In the genomic region with DNA sequence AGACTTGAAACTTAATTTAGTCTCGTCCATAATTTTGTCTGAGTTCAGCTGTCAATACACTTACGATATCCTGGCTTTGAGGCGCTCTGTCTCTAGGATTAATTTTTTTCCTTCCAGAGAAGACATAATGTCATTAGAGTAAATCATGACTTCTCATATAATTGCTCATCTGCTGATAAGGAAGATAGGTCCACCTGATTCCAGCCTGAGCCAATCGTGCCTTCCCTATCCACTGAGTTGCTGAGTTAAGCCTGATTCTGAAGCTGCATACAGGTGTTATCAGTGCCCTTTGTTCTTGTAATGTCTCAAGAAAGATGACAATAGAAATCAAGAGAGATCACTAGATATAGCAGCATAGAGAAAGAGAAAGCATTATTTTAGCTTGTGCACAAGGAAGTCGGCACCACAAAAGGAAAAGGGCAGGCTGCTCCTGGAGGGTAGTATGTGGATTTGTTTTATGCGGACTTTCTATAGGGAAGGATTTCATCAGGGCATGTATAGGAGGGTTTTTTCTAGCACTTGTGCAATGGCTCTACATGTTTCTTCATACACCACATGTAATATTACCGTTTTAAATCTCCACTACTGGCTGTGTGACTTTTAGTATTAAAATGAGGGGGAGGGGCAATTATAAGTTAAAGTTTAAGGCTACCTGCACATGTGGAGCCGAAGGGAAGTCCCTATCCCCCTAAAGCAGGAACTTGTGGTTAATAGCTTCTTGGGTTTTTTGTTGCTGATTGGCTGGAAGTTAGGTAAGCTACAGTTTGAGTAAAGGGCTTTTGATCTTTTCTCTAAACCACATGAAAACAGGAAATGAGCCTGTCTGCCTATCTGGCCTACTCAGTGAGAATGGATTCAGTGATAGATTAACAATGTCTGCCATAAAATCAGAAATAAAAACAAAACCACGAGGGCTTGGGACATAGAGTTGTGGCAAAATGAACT, we compare ENCODE assay signal across 8 cellular contexts.
A peak's percentile ranks its signal among the peaks of the same experiment; 100 is the strongest.
DNase-seq lines count a peak whose midpoint lies in the region; ATAC-seq and TF ChIP-seq lines count a peak whose summit lies in the region.

No MANE protein-coding gene starts in this region.

- WGBS in lower leg skin, 2 donors = 68 to 76% methylated on average over 9 of the region's 9 CpGs

- no peak for TF ChIP-seq CTCF in lower leg skin (IDR thresholded peaks at IDR 0.05)

- peak; percentile 97 for ATAC-seq in GM21515 (IDR thresholded peaks at IDR 0.05; ENCODE audit: unreplicated experiment)
- ATAC-seq in HG03575 (IDR thresholded peaks at IDR 0.05; ENCODE audit: extremely low read depth, insufficient number of reproducible peaks, low FRiP score, unreplicated experiment) = peak; percentile 100

- in situ Hi-C loops in ACHN (cut with HindIII; ENCODE audit: low pct_ligation_motif_present, low pct_unique_long_range_greater_than_20kb, low sequenced_read_pairs) = no loop called here

- intact Hi-C loops in lower leg skin (cut with DNase I; ENCODE audit: low total_unique reads) = no loop called here

- POLR2A ChIA-PET in activated CD4-positive, alpha-beta T cell treated with anti-CD3 and anti-CD28 coated beads, Interleukin-2, amount 10 ng/mL, durations not matched to agents 7 days and 5 days (lab: Charles Lee) = no interaction called here

- H3K4me3 Mint-ChIP-seq in activated CD4-positive, alpha-beta T cell treated with anti-CD3 and anti-CD28 coated beads, Interleukin-2, amount 10 ng/mL, durations not matched to agents 7 days and 5 days = peak overlapping the region; percentile 63

- DNase-seq in GF-D8 (lab: John Stamatoyannopoulos, UW) (peak; percentile 83), lung microvascular endothelial cell (ENCODE audit: low read depth in 2 of 2) (peak; percentile 7), NCI-H1105 treated with DMSO at 0.1 percent for 48 hours (lab: John Stamatoyannopoulos, UW) (no peak), ACHN (no peak), lower leg skin (ENCODE audit: low spot score in 2 of 2) (no peak)
- DNase-seq in activated CD4-positive, alpha-beta T cell treated with anti-CD3 and anti-CD28 coated beads, Interleukin-2, amount 10 ng/mL, durations not matched to agents 7 days and 5 days = peak; percentile 73

- H3K27ac Mint-ChIP-seq in activated CD4-positive, alpha-beta T cell treated with anti-CD3 and anti-CD28 coated beads, Interleukin-2, amount 10 ng/mL, durations not matched to agents 7 days and 5 days = peak overlapping the region; percentile 95

- TF ChIP-seq POLR2A in lower leg skin (IDR thresholded peaks at IDR 0.05) = no peak

- CTCF ChIA-PET in activated CD4-positive, alpha-beta T cell treated with anti-CD3 and anti-CD28 coated beads, Interleukin-2, amount 10 ng/mL, durations not matched to agents 7 days and 5 days (lab: Charles Lee) = interaction anchor here (0.7 kb wide), 1 partner anchor 15 kb away, joined by 4 read pairs; no protein-coding TSS in a partner anchor

- no peaks in the 10 kb centered on the region for H3K27me3 Mint-ChIP-seq in activated CD4-positive, alpha-beta T cell treated with anti-CD3 and anti-CD28 coated beads, Interleukin-2, amount 10 ng/mL, durations not matched to agents 7 days and 5 days

- H3K4me1 Mint-ChIP-seq in activated CD4-positive, alpha-beta T cell treated with anti-CD3 and anti-CD28 coated beads, Interleukin-2, amount 10 ng/mL, durations not matched to agents 7 days and 5 days = peaks cover 27% of the 10 kb centered on the region

- no peak overlapping the region for H3K4me3 ChIP-seq in lower leg skin (ENCODE audit: low read depth, poor library complexity, severe bottlenecking)

- peaks cover 33% of the 10 kb centered on the region for H3K36me3 Mint-ChIP-seq in activated CD4-positive, alpha-beta T cell treated with anti-CD3 and anti-CD28 coated beads, Interleukin-2, amount 10 ng/mL, durations not matched to agents 7 days and 5 days (ENCODE audit: low read depth)

- H3K9me3 Mint-ChIP-seq in activated CD4-positive, alpha-beta T cell treated with anti-CD3 and anti-CD28 coated beads, Interleukin-2, amount 10 ng/mL, durations not matched to agents 7 days and 5 days = peaks cover 43% of the 10 kb centered on the region

Comparison
In these comparisons a context has a peak if more than half of its experiments do, and no peak if none do; other contexts are left out.
1. DNase-seq: peak in GF-D8 (single experiment), activated CD4-positive, alpha-beta T cell treated with anti-CD3 and anti-CD28 coated beads, Interleukin-2, amount 10 ng/mL, durations not matched to agents 7 days and 5 days (single experiment) and lung microvascular endothelial cell (2 of 2); none in NCI-H1105 treated with DMSO at 0.1 percent for 48 hours (single experiment), ACHN (single experiment) and lower leg skin (0 of 2).